ENCODE assay signal across 22 cellular contexts in the genomic region with DNA sequence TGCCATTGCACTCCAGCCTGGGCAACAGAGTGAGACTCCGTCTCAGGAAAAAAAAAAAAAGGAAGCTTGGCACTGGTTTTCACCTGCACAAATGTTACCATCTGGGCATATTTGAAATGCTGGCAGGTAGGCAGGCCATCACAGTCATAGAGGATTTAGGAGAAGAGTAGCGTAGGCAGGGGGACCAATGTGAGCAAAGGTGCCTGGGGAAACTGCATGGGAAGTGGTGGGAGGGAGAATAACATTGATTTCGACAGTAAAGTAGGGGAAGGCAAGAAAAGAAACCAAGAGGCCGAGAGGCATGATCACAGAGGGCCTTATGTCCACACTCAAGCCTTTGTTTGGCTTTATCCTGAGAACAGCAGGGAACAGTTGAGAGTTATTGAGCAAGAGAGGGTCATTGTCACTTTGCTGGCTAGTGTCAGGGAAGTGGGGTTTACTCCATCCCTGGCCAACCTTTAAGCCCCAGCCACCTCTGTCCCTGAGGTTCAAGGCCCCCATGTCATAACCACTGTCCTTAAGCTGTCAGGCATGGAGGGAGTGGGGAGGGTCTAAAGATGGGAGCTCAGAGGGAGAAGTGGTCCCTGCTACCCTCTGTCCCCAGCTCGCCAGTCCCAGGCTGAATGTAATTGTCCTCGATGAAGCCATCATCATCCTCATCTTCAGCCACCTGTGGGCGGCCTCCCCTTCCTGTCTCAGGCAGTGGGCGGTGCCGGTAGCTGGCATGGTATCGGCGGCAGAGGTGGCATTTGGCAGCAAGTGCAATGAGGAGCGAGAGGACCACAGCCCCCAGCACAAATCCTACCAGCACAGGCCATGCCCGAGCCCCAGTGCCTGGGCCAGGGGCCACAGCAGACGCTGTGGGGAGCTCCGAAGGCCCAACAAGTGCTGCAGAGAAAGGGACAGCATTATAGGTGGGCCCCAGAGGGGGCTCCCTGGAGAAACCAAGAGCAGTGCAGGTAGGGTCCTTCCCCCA. TPM values are rescaled to one million over a fixed set of nuclear protein-coding genes. Genes with fewer than 3 reads are reported as not detected.
DNase-seq lines count a peak whose midpoint lies in the region; ATAC-seq and TF ChIP-seq lines count a peak whose summit lies in the region.
"Had no signal": no experiment of that assay in that cellular context is flagged by ENCODE, and none has a peak within 500 bp of the region (broad histone marks: within the 10 kb centered on the region; RNA-seq: fewer than 3 reads in every experiment).

No MANE protein-coding gene starts in this region.

- H3K27me3 ChIP-seq in psoas muscle (ENCODE audit: insufficient read depth in 3 of 3, low read length in 2 of 3), result peaks cover 0 to 4% (median 0%) of the 10 kb centered on the region in 3 donors
- H3K27me3 ChIP-seq: transverse colon had no signal

- no peaks in the 10 kb centered on the region for H3K9me3 ChIP-seq in HEK293 (ENCODE audit: control insufficient read depth, insufficient read depth, low read depth, low read length)
- no peaks in the 10 kb centered on the region for H3K9me3 ChIP-seq in psoas muscle
- H3K9me3 ChIP-seq: transverse colon had no signal

- H3K4me3 Mint-ChIP-seq in WTC11, result no peak overlapping the region
- H3K4me3 Mint-ChIP-seq: CD4-positive, alpha-beta T cell; stimulated activated naive B cell treated with anti-CD40 and anti-IgM and Interleukin-4, amounts not matched to agents 10 μg/mL and 1 μg/mL and 100 μg/mL, for 72 hours had no signal

- no peak overlapping the region for H3K27ac Mint-ChIP-seq in WTC11
- H3K27ac Mint-ChIP-seq: CD4-positive, alpha-beta T cell; stimulated activated naive B cell treated with anti-CD40 and anti-IgM and Interleukin-4, amounts not matched to agents 10 μg/mL and 1 μg/mL and 100 μg/mL, for 72 hours had no signal

- H3K4me1 Mint-ChIP-seq in WTC11, result peaks cover 36% of the 10 kb centered on the region

- WGBS in psoas muscle, 3 donors, result 80 to 89% (median 80%) methylated on average over 15 of the region's 15 CpGs

- peaks cover 19% of the 10 kb centered on the region for H3K36me3 Mint-ChIP-seq in WTC11
- H3K36me3 Mint-ChIP-seq: stimulated activated naive B cell treated with anti-CD40 and anti-IgM and Interleukin-4, amounts not matched to agents 10 μg/mL and 1 μg/mL and 100 μg/mL, for 72 hours had no signal

- DNase-seq in WTC11 (ENCODE audit: low spot score) (no peak), left lobe of liver (ENCODE audit: low spot score) (peak; percentile 60), substantia nigra (lab: John Stamatoyannopoulos, UW) (peak in 3 of 49 donors; percentile 20 to 46 (median 26)), psoas muscle (no peak), retina (no peak), DMS79 treated with DMSO at 0.1 percent for 48 hours (lab: John Stamatoyannopoulos, UW) (no peak)
- DNase-seq: activated gamma-delta T cell; amniotic stem cell; CD4-positive, alpha-beta T cell; cerebellar nuclear complex; DMS53; GOT3; NCI-H1436 treated with DMSO at 0.1 percent for 48 hours; NCI-H2227 treated with DMSO at 0.1 percent for 48 hours; stimulated activated naive B cell treated with anti-CD40 and anti-IgM and Interleukin-4, amounts not matched to agents 10 μg/mL and 1 μg/mL and 100 μg/mL, for 72 hours; T-helper 9 cell; transverse colon had no signal

- no peaks in the 10 kb centered on the region for H3K27me3 Mint-ChIP-seq in WTC11 (ENCODE audit: low read depth)

- POLR2A ChIA-PET in HEK293 (lab: Yijun Ruan, JAX), result interaction anchor here (0.6 kb wide), 1 partner anchor 97 kb away, joined by 6 read pairs; no protein-coding TSS in a partner anchor
- POLR2A ChIA-PET in WTC11 (lab: Charles Lee), result interaction anchor here (0.9 kb wide), 1 partner anchor 14 kb away, joined by 4 read pairs; no protein-coding TSS in a partner anchor

- H3K4me3 ChIP-seq in HEK293 (ENCODE audit: low read depth, low read length), result no peak overlapping the region
- H3K4me3 ChIP-seq in psoas muscle, result no peak overlapping the region
- H3K4me3 ChIP-seq: SK-N-MC, transverse colon had no signal

- H3K36me3 ChIP-seq in HEK293 (ENCODE audit: control insufficient read depth in 2 of 2, insufficient read depth in 1 of 2, low read length in 2 of 2) (no peaks in the 10 kb centered on the region), psoas muscle (ENCODE audit: insufficient read depth in 1 of 2, low read depth in 1 of 2) (no peaks in the 10 kb centered on the region)
- H3K36me3 ChIP-seq: transverse colon had no signal

- no peak for ATAC-seq in WTC11
- peak; percentile 66 for ATAC-seq in left lobe of liver
- ATAC-seq in psoas muscle, result no peak
- ATAC-seq in GM21423 (IDR thresholded peaks at IDR 0.05; ENCODE audit: unreplicated experiment), result no peak
- ATAC-seq: stimulated activated naive B cell treated with anti-CD40 and anti-IgM and Interleukin-4, amounts not matched to agents 10 μg/mL and 1 μg/mL and 100 μg/mL, for 72 hours had no signal

- intact Hi-C loops in psoas muscle (cut with DNase I), result no loop called here

- CTCF ChIA-PET in HEK293 (lab: Yijun Ruan, JAX) (no interaction called here), WTC11 (lab: Charles Lee) (interaction anchor here (0.5 kb wide), 1 partner anchor 316 kb away, joined by 3 read pairs; no protein-coding TSS in a partner anchor)

- H3K27ac ChIP-seq in HEK293 (ENCODE audit: extremely low read depth, low read depth, low read length), result no peak overlapping the region
- H3K27ac ChIP-seq in substantia nigra (ENCODE audit: low read depth, low read length, poor library complexity, severe bottlenecking), result peak overlapping the region; percentile 56
- H3K27ac ChIP-seq in psoas muscle, result no peak overlapping the region
- H3K27ac ChIP-seq: SK-N-MC, transverse colon had no signal

- H3K4me1 ChIP-seq in HEK293 (ENCODE audit: control insufficient read depth, insufficient read depth, low read length) (no peaks in the 10 kb centered on the region), psoas muscle (no peaks in the 10 kb centered on the region)

- TF ChIP-seq CTCF in HEK293 (tag by site-specific recombination; IDR thresholded peaks at IDR 0.05), result no peak
- no peak for TF ChIP-seq CTCF in WTC11 (IDR thresholded peaks at IDR 0.05)
- no peak for TF ChIP-seq CTCF in psoas muscle (IDR thresholded peaks at IDR 0.05)

- no peaks in the 10 kb centered on the region for H3K9me3 Mint-ChIP-seq in WTC11
- H3K9me3 Mint-ChIP-seq: CD4-positive, alpha-beta T cell; stimulated activated naive B cell treated with anti-CD40 and anti-IgM and Interleukin-4, amounts not matched to agents 10 μg/mL and 1 μg/mL and 100 μg/mL, for 72 hours had no signal

TF ChIP-seq in HEK293, 187 proteins besides CTCF, POLR2A, EP300 and RAD21:
- TF ChIP-seq EGR2 (tag by site-specific recombination; IDR thresholded peaks at IDR 0.05; ENCODE audit: low read depth) (peak; percentile 37; the same call in 1 of the 2 replicates), ZNF394 (tag by site-specific recombination; IDR thresholded peaks at IDR 0.05; ENCODE audit: borderline replicate concordance) (no peak)

TF ChIP-seq in WTC11, 78 proteins besides CTCF, POLR2A, EP300 and RAD21:
- TF ChIP-seq, protein P1, sequence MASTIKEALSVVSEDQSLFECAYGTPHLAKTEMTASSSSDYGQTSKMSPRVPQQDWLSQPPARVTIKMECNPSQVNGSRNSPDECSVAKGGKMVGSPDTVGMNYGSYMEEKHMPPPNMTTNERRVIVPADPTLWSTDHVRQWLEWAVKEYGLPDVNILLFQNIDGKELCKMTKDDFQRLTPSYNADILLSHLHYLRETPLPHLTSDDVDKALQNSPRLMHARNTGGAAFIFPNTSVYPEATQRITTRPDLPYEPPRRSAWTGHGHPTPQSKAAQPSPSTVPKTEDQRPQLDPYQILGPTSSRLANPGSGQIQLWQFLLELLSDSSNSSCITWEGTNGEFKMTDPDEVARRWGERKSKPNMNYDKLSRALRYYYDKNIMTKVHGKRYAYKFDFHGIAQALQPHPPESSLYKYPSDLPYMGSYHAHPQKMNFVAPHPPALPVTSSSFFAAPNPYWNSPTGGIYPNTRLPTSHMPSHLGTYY (CRISPR knock-in tag; IDR thresholded peaks at IDR 0.05), result no peak
- no peak for TF ChIP-seq ZNF263 (CRISPR knock-in tag; IDR thresholded peaks at IDR 0.05; ENCODE audit: low read depth)
- TF ChIP-seq MYBL2 (CRISPR knock-in tag; IDR thresholded peaks at IDR 0.05), result no peak
- TF ChIP-seq SMAD4 (CRISPR knock-in tag; IDR thresholded peaks at IDR 0.05), result no peak
- peak; percentile 39; the same call in 1 of the 2 replicates for TF ChIP-seq GABPB1 (CRISPR knock-in tag; IDR thresholded peaks at IDR 0.05)
- TF ChIP-seq ZNF396 (CRISPR knock-in tag; IDR thresholded peaks at IDR 0.05; ENCODE audit: borderline replicate concordance), result no peak
- no peak for TF ChIP-seq TEAD4 (CRISPR knock-in tag; IDR thresholded peaks at IDR 0.05)
- TF ChIP-seq OVOL2 (CRISPR knock-in tag; IDR thresholded peaks at IDR 0.05; ENCODE audit: borderline replicate concordance), result no peak
- TF ChIP-seq, protein P2, sequence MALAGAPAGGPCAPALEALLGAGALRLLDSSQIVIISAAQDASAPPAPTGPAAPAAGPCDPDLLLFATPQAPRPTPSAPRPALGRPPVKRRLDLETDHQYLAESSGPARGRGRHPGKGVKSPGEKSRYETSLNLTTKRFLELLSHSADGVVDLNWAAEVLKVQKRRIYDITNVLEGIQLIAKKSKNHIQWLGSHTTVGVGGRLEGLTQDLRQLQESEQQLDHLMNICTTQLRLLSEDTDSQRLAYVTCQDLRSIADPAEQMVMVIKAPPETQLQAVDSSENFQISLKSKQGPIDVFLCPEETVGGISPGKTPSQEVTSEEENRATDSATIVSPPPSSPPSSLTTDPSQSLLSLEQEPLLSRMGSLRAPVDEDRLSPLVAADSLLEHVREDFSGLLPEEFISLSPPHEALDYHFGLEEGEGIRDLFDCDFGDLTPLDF (CRISPR knock-in tag; IDR thresholded peaks at IDR 0.05), result no peak

RNA-seq across cellular contexts. Expression of a gene that starts 2.9 kb away (rescaled TPM):
- total RNA-seq in WTC11 (2021) (11.7 to 14.0 TPM (median 12.8 TPM) in 3 replicates), left lobe of liver (2.6 TPM), psoas muscle (not detected)
- under 1 TPM in 1 of 3 donors, not detected in 2; 0.12 TPM for polyA plus RNA-seq in psoas muscle
- total RNA-seq: CD4-positive, alpha-beta T cell; M059J had no signal

RNA-seq across cellular contexts. Expression of a gene that starts 12.7 kb away (rescaled TPM):
- total RNA-seq in WTC11 (2021) (21.5 to 27.8 TPM (median 25.1 TPM) in 3 replicates), left lobe of liver (0.45 TPM), psoas muscle (not detected)
- polyA plus RNA-seq in psoas muscle, result not detected
- total RNA-seq: CD4-positive, alpha-beta T cell; M059J had no signal

RNA-seq across cellular contexts. Expression of a gene that starts 18.3 kb away (rescaled TPM):
- total RNA-seq in WTC11 (2021) (2.5 to 3.7 TPM (median 2.6 TPM) in 3 replicates), left lobe of liver (8.5 TPM), psoas muscle (10 to 100 TPM in 2 of 4 donors, 1 to 10 TPM in 2; 8.2 to 29.7 (median 14.7) TPM)
- polyA plus RNA-seq in psoas muscle, result 10 to 100 TPM in 2 of 3 donors, 1 to 10 TPM in 1; 9.2 to 19.7 (median 10.9) TPM
- total RNA-seq: CD4-positive, alpha-beta T cell had no signal
- polyA plus RNA-seq: keratinocyte had no signal

RNA-seq across cellular contexts. Expression of a gene that starts 55.1 kb away (rescaled TPM):
- total RNA-seq in WTC11 (2021) (0.15 to 0.44 TPM (median 0.21 TPM) in 3 replicates), left lobe of liver (0.15 TPM), psoas muscle (under 1 TPM in 1 of 4 donors, not detected in 3; 0.11 TPM)
- under 1 TPM in 1 of 3 donors, not detected in 2; 0.01 TPM for polyA plus RNA-seq in psoas muscle
- total RNA-seq: CD4-positive, alpha-beta T cell; M059J had no signal
- polyA plus RNA-seq: keratinocyte had no signal

Comparison
In these comparisons a context has a peak if more than half of its experiments do, and no peak if none do; other contexts are left out.
1. RNA of a gene that starts 12.7 kb away (total RNA-seq): 21.5 to 27.8 TPM in WTC11; 0.45 TPM in left lobe of liver (single experiment) and not detected in psoas muscle; every median in the first group is over 10 times any median in the second.